ENCODE assay signal across 8 cellular contexts in genomic region chr1:94335950-94336349, GRCh38.
DNase-seq lines count a peak whose midpoint lies in the region; ATAC-seq and TF ChIP-seq lines count a peak whose summit lies in the region.

No MANE protein-coding gene starts in this region.

- H3K9ac ChIP-seq in OCI-LY1 (ENCODE audit: low read length): no peak overlapping the region

- no peaks in the 10 kb centered on the region for H3F3A ChIP-seq in OCI-LY1 (ENCODE audit: insufficient read depth, low read length)

- TF ChIP-seq CTCF in OCI-LY1 (IDR thresholded peaks at IDR 0.05; ENCODE audit: low read length): peak; percentile 71
- peak; percentile 80 for TF ChIP-seq CTCF in thoracic aorta (IDR thresholded peaks at IDR 0.05)

- peak; percentile 33 for DNase-seq in stimulated activated CD4-positive, alpha-beta T cell treated with anti-CD3 and anti-CD28 coated beads, Interleukin-15, amount 100 ng/mL, for 24 hours
- DNase-seq in stimulated activated CD4-positive, alpha-beta T cell treated with anti-CD3 and anti-CD28 coated beads, Interleukin-4, amount 100 ng/mL, for 4 hours: no peak
- DNase-seq in HUDEP-2 (lab: John Stamatoyannopoulos, UW; ENCODE audit: unreplicated experiment in 76 of 76) (peak in 51 of 76 experiments; percentile 0 to 69 (median 23)), cerebellar nuclear complex (lab: John Stamatoyannopoulos, UW) (peak; percentile 33 to 86), kidney glomerular epithelial cell (lab: John Stamatoyannopoulos, UW) (peak; percentile 83), thoracic aorta (ENCODE audit: low spot score) (no peak), T-helper 17 cell (no peak)

- peaks cover 3% of the 10 kb centered on the region for H3K4me1 Mint-ChIP-seq in T-helper 17 cell

- no peaks in the 10 kb centered on the region for H3K27me3 ChIP-seq in OCI-LY1 (ENCODE audit: insufficient read depth, low read length)
- H3K27me3 ChIP-seq in thoracic aorta (replicated peaks; ENCODE audit: insufficient read depth): no peaks in the 10 kb centered on the region

- no peak overlapping the region for H3K4me3 ChIP-seq in OCI-LY1 (ENCODE audit: low read depth, low read length, poor library complexity, severe bottlenecking)
- H3K4me3 ChIP-seq in thoracic aorta: no peak overlapping the region

- no peaks in the 10 kb centered on the region for H3K9me2 ChIP-seq in OCI-LY1 (ENCODE audit: low read depth, low read length)

- H4K20me1 ChIP-seq in OCI-LY1 (ENCODE audit: insufficient read depth, low read length): no peaks in the 10 kb centered on the region

- ATAC-seq in thoracic aorta (ENCODE audit: insufficient number of reproducible peaks, low FRiP score, low read depth): peak; percentile 85
- no peak for ATAC-seq in T-helper 17 cell

- no peak overlapping the region for H3K27ac ChIP-seq in OCI-LY1 (ENCODE audit: low read depth, low read length, poor library complexity, severe bottlenecking)
- no peak overlapping the region for H3K27ac ChIP-seq in thoracic aorta

- H3K36me3 ChIP-seq in OCI-LY1 (ENCODE audit: insufficient read depth, low read length) (no peaks in the 10 kb centered on the region), thoracic aorta (no peaks in the 10 kb centered on the region)

- no peak overlapping the region for H3K4me2 ChIP-seq in OCI-LY1 (ENCODE audit: low read length)

- peaks cover 2% of the 10 kb centered on the region for H3K36me3 Mint-ChIP-seq in T-helper 17 cell (ENCODE audit: low read depth)

- H3K27me3 Mint-ChIP-seq in T-helper 17 cell: peaks cover 33% of the 10 kb centered on the region

- no peak overlapping the region for H2AFZ ChIP-seq in OCI-LY1 (ENCODE audit: low read length)

- no peaks in the 10 kb centered on the region for H3K9me3 ChIP-seq in OCI-LY1 (ENCODE audit: low read length)
- H3K9me3 ChIP-seq in thoracic aorta: no peaks in the 10 kb centered on the region
- no peaks in the 10 kb centered on the region for H3K9me3 ChIP-seq in T-helper 17 cell (ENCODE audit: control insufficient read depth, low read length, poor library complexity, severe bottlenecking)

- no peak overlapping the region for H3K27ac Mint-ChIP-seq in T-helper 17 cell

- H3K4me1 ChIP-seq in OCI-LY1 (ENCODE audit: insufficient read depth, low read length, severe bottlenecking): no peaks in the 10 kb centered on the region
- H3K4me1 ChIP-seq in thoracic aorta (ENCODE audit: control insufficient read depth in 1 of 2, low read depth in 2 of 2): peaks cover 0 to 19% of the 10 kb centered on the region in 2 donors

- no peaks in the 10 kb centered on the region for H3K79me2 ChIP-seq in OCI-LY1 (ENCODE audit: insufficient read depth, low read length)

- no peak overlapping the region for H3K4me3 Mint-ChIP-seq in T-helper 17 cell

Comparison
In these comparisons a context has a peak if more than half of its experiments do, and no peak if none do; other contexts are left out.
1. DNase-seq: peak in stimulated activated CD4-positive, alpha-beta T cell treated with anti-CD3 and anti-CD28 coated beads, Interleukin-15, amount 100 ng/mL, for 24 hours (single experiment), HUDEP-2 (51 of 76), cerebellar nuclear complex (2 of 2) and kidney glomerular epithelial cell (single experiment); none in stimulated activated CD4-positive, alpha-beta T cell treated with anti-CD3 and anti-CD28 coated beads, Interleukin-4, amount 100 ng/mL, for 4 hours (0 of 2), thoracic aorta (single experiment) and T-helper 17 cell (0 of 3).